21 cellular contexts compared by ENCODE assay signal in the genomic region with DNA sequence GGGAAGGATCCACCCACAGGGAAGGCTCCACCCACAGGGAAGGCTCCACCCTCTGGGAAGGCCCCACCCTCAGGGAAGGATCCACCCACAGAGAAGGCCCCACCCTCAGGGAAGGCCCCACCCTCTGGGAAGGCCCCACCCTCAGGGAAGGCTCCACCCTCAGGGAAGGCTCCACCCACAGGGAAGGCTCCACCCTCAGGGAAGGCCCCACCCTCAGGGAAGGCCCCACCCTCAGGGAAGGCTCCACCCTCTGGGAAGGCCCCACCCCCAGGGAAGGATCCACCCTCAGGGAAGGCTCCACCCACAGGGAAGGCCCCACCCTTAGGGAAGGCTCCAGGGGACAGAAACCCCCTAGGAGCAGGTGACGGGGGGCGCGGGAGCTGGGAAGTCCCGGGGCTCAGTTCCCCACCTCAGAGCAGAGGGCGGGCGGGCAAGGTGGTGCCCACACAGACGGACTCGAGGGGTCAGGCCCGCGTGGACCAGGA. TPM values are rescaled to one million over a fixed set of nuclear protein-coding genes. Genes with fewer than 3 reads are reported as not detected.
DNase-seq lines count a peak whose midpoint lies in the region; ATAC-seq, FAIRE-seq and TF ChIP-seq lines count a peak whose summit lies in the region.
"Had no signal": no experiment of that assay in that cellular context is flagged by ENCODE, and none has a peak within 500 bp of the region (broad histone marks: within the 10 kb centered on the region; RNA-seq: fewer than 3 reads in every experiment).

No MANE protein-coding gene starts in this region.

- no peaks in the 10 kb centered on the region for H3K79me2 ChIP-seq in HepG2 (ENCODE audit: insufficient read depth, low read length)

- TF ChIP-seq RAD21 in HepG2 (CRISPR knock-in tag; IDR thresholded peaks at IDR 0.05), result no peak

- H3K9me3 ChIP-seq in HepG2 (ENCODE audit: low read length), result no peaks in the 10 kb centered on the region
- H3K9me3 ChIP-seq: Caco-2, SJCRH30 had no signal

- TF ChIP-seq EP300 in HepG2 (IDR thresholded peaks at IDR 0.05; ENCODE audit: low read depth in 2 of 2, low read length in 2 of 2) (no peak), HepG2 (CRISPR knock-in tag; IDR thresholded peaks at IDR 0.05; ENCODE audit: borderline replicate concordance) (no peak)

- no peak overlapping the region for H3K4me2 ChIP-seq in HepG2 (ENCODE audit: low read depth, low read length)

- H3K4me1 ChIP-seq in HepG2 (ENCODE audit: insufficient read depth, low read length), result no peaks in the 10 kb centered on the region
- H3K4me1 ChIP-seq: SJCRH30 had no signal

- H3K36me3 ChIP-seq in HepG2 (replicated peaks in 1 of 2; ENCODE audit: control insufficient read depth in 1 of 2, insufficient read depth in 2 of 2, low read length in 2 of 2), result no peaks in the 10 kb centered on the region
- H3K36me3 ChIP-seq: SJCRH30 had no signal

- TF ChIP-seq POLR2A in HepG2 (IDR thresholded peaks at IDR 0.05; ENCODE audit: insufficient read depth in 1 of 2, low read depth in 2 of 2, low read length in 2 of 2), result no peak

- peaks cover 14 to 48% of the 10 kb centered on the region in 2 experiments for H3K27me3 ChIP-seq in HepG2 (ENCODE audit: control insufficient read depth in 1 of 2, insufficient read depth in 2 of 2, low read length in 2 of 2)

- in situ Hi-C loops in SK-MEL-5 (cut with HindIII; ENCODE audit: low pct_unique_long_range_greater_than_20kb, low sequenced_read_pairs) (no loop called here), HepG2 (cut with HindIII; ENCODE audit: extremely low pct_ligation_motif_present, low pct_unique_long_range_greater_than_20kb) (no loop called here)

- H3K4me3 ChIP-seq in HepG2 (replicated peaks in 1 of 3; ENCODE audit: insufficient read depth in 1 of 3, low read depth in 2 of 3, low read length in 3 of 3), result no peak overlapping the region
- H3K4me3 ChIP-seq: SJCRH30 had no signal

- POLR2A ChIA-PET in HEK293T (lab: Yijun Ruan, JAX) (no interaction called here), HepG2 (lab: Yijun Ruan, JAX) (no interaction called here)

- intact Hi-C loops in HepG2 (cut with micrococcal nuclease; ENCODE audit: unreplicated experiment), result no loop called here

- FAIRE-seq in urothelium cell line (lab: Jason Lieb, UNC) (peak; percentile 32), HepG2 (lab: Jason Lieb, UNC) (no peak)
- FAIRE-seq: H54 had no signal

- TF ChIP-seq CTCF in HepG2 (CRISPR knock-in tag; IDR thresholded peaks at IDR 0.05), result no peak

- CTCF ChIA-PET in HEK293T (lab: Yijun Ruan, JAX) (no interaction called here), HepG2 (lab: Yijun Ruan, JAX; ENCODE audit: low intra/inter-chr PET ratio, low total read pairs) (no interaction called here)

- no peak overlapping the region for H2AFZ ChIP-seq in HepG2 (ENCODE audit: low read length)

- no TSS peak for BruUV-seq in HepG2 (replicated peaks; lab: Mats Ljungman, UMichigan)

- DNase-seq in NCI-H345 (lab: John Stamatoyannopoulos, UW), result peak; percentile 26
- no peak for DNase-seq in NCI-H345 treated with DMSO at 0.1 percent for 48 hours (lab: John Stamatoyannopoulos, UW; ENCODE audit: unreplicated experiment)
- DNase-seq in HEK293T (ENCODE audit: extremely low spot score), result peak; percentile 34
- DNase-seq in SK-MEL-5 (ENCODE audit: low read depth, low spot score), result peak; percentile 42
- no peak for DNase-seq in urothelium cell line (ENCODE audit: low spot score)
- no peak for DNase-seq in nucleus accumbens (lab: John Stamatoyannopoulos, UW)
- DNase-seq in HepG2 (ENCODE audit: low spot score), result no peak
- DNase-seq: 8988T, Caco-2, DMS79, GF-D8, KG1, NCI-H1092, NCI-H1694, NCI-H774, T-helper 9 cell had no signal

- 62% methylated on average over 10 of the region's 10 CpGs for whole genome bisulfite sequencing in HepG2 (ENCODE audit: low lambda C conversion rate)

- H3K9ac ChIP-seq in HepG2 (ENCODE audit: insufficient read depth, low read depth, low read length), result no peak overlapping the region

- no peak for ATAC-seq in HepG2
- no peak for ATAC-seq in HG03378 (IDR thresholded peaks at IDR 0.05; ENCODE audit: unreplicated experiment)

- H4K20me1 ChIP-seq in HepG2 (ENCODE audit: insufficient read depth, low read length), result peaks cover 4% of the 10 kb centered on the region; the same call in 1 of the 2 replicates

- no peak overlapping the region for H3K27ac ChIP-seq in HepG2 (ENCODE audit: extremely low read length, insufficient read depth, low read length)
- H3K27ac ChIP-seq: C4-2B, SJCRH30 had no signal

TF ChIP-seq in HEK293T, 16 proteins besides CTCF, POLR2A, EP300 and RAD21:
- TF ChIP-seq FOXM1 (IDR thresholded peaks at IDR 0.05; ENCODE audit: borderline replicate concordance) (no peak), ZNF384 (IDR thresholded peaks at IDR 0.05) (no peak), FOXK2 (IDR thresholded peaks at IDR 0.05) (no peak), TARDBP (IDR thresholded peaks at IDR 0.05) (no peak)
TF ChIP-seq in HEK293T: peak in this region for 0.

TF ChIP-seq in HepG2, 621 proteins besides CTCF, POLR2A, EP300 and RAD21 (continues in another document):
- TF ChIP-seq ZNF841 (CRISPR knock-in tag; IDR thresholded peaks at IDR 0.05; ENCODE audit: borderline replicate concordance), result no peak
- no peak for TF ChIP-seq ZNF501 (CRISPR knock-in tag; IDR thresholded peaks at IDR 0.05)
- no peak for TF ChIP-seq ZNF598 (CRISPR knock-in tag; IDR thresholded peaks at IDR 0.05; ENCODE audit: borderline replicate concordance)
- TF ChIP-seq, protein P1, sequence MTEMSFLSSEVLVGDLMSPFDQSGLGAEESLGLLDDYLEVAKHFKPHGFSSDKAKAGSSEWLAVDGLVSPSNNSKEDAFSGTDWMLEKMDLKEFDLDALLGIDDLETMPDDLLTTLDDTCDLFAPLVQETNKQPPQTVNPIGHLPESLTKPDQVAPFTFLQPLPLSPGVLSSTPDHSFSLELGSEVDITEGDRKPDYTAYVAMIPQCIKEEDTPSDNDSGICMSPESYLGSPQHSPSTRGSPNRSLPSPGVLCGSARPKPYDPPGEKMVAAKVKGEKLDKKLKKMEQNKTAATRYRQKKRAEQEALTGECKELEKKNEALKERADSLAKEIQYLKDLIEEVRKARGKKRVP (CRISPR knock-in tag; IDR thresholded peaks at IDR 0.05), result no peak
- TF ChIP-seq ZSCAN29 (CRISPR knock-in tag; conservative IDR thresholded peaks at IDR 0.05), result no peak
- TF ChIP-seq, protein P2, sequence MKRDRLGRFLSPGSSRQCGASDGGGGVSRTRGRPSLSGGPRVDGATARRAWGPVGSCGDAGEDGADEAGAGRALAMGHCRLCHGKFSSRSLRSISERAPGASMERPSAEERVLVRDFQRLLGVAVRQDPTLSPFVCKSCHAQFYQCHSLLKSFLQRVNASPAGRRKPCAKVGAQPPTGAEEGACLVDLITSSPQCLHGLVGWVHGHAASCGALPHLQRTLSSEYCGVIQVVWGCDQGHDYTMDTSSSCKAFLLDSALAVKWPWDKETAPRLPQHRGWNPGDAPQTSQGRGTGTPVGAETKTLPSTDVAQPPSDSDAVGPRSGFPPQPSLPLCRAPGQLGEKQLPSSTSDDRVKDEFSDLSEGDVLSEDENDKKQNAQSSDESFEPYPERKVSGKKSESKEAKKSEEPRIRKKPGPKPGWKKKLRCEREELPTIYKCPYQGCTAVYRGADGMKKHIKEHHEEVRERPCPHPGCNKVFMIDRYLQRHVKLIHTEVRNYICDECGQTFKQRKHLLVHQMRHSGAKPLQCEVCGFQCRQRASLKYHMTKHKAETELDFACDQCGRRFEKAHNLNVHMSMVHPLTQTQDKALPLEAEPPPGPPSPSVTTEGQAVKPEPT (CRISPR knock-in tag; IDR thresholded peaks at IDR 0.05; ENCODE audit: low read depth), result no peak
- TF ChIP-seq TMF1 (CRISPR knock-in tag; IDR thresholded peaks at IDR 0.05; ENCODE audit: low read depth), result no peak
- TF ChIP-seq, protein P3, sequence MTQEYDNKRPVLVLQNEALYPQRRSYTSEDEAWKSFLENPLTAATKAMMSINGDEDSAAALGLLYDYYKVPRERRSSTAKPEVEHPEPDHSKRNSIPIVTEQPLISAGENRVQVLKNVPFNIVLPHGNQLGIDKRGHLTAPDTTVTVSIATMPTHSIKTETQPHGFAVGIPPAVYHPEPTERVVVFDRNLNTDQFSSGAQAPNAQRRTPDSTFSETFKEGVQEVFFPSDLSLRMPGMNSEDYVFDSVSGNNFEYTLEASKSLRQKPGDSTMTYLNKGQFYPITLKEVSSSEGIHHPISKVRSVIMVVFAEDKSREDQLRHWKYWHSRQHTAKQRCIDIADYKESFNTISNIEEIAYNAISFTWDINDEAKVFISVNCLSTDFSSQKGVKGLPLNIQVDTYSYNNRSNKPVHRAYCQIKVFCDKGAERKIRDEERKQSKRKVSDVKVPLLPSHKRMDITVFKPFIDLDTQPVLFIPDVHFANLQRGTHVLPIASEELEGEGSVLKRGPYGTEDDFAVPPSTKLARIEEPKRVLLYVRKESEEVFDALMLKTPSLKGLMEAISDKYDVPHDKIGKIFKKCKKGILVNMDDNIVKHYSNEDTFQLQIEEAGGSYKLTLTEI (CRISPR knock-in tag; conservative IDR thresholded peaks at IDR 0.05), result no peak
- no peak for TF ChIP-seq ZNF496 (CRISPR knock-in tag; IDR thresholded peaks at IDR 0.05; ENCODE audit: insufficient replicate concordance)

RNA-seq across cellular contexts. Expression of a gene that starts 39.8 kb away (rescaled TPM):
- total RNA-seq in SK-MEL-5 (2014; rRNA removed; shearing (Covaris generic)), result 4.3 and 6.2 TPM in 2 replicates
- polyA plus RNA-seq in SK-MEL-5 (2015; cell fraction: cytosol; rRNA removed), result 7.0 and 10.3 TPM in 2 replicates
- 4.9 and 13.5 TPM in 2 replicates for polyA plus RNA-seq in SK-MEL-5 (2015; cell fraction: nucleus; rRNA removed)
- not detected in 2 replicates for total RNA-seq in HepG2 (2016; rRNA removed; fragmentation: Illumina TruSeq; extraction: Trizol)
- not detected in 2 replicates for total RNA-seq in HepG2 (2016; cell fraction: cytosol; rRNA removed; fragmentation: Illumina TruSeq; extraction: Trizol; ENCODE audit: low read depth)
- total RNA-seq in HepG2 (2016; cell fraction: insoluble cytoplasmic fraction; rRNA removed; fragmentation: Illumina TruSeq; extraction: Trizol), result not detected in 2 replicates
- total RNA-seq in HepG2 (2016; cell fraction: membrane; rRNA removed; fragmentation: Illumina TruSeq; extraction: Trizol), result not detected in 2 replicates
- total RNA-seq in HepG2 (2016; cell fraction: nucleus; rRNA removed; fragmentation: Illumina TruSeq; extraction: Trizol), result not detected in 2 replicates
- polyA plus RNA-seq in HepG2 (2011; rRNA removed), result not detected in 2 replicates
- not detected in 2 replicates for polyA plus RNA-seq in HepG2 (2011; cell fraction: cytosol; rRNA removed)
- polyA plus RNA-seq in HepG2 (2011; cell fraction: nucleus; rRNA removed), result 0.03 and 0.10 TPM in 2 replicates
- polyA plus RNA-seq in HepG2 (2012), result not detected in 2 replicates
- polyA plus RNA-seq in HepG2 (2016; cell fraction: cytosol; fragmentation: Illumina TruSeq; extraction: Trizol; ENCODE audit: low read depth), result not detected in 2 replicates
- not detected in 2 replicates for polyA plus RNA-seq in HepG2 (2016; cell fraction: insoluble cytoplasmic fraction; fragmentation: Illumina TruSeq; extraction: Trizol; ENCODE audit: low read depth)
- polyA plus RNA-seq in HepG2 (2016; cell fraction: membrane; fragmentation: Illumina TruSeq; extraction: Trizol; ENCODE audit: low read depth), result not detected in 2 replicates
- not detected in 2 replicates for polyA plus RNA-seq in HepG2 (2016; cell fraction: nucleus; fragmentation: Illumina TruSeq; extraction: Trizol; ENCODE audit: insufficient read depth, low read depth)
- polyA minus RNA-seq in HepG2 (2011; rRNA and poly(A)+ RNA removed; ENCODE audit: low replicate concordance), result 0.02 and 1.2 TPM in 2 replicates
- polyA minus RNA-seq in HepG2 (2011; cell fraction: cytosol; rRNA and poly(A)+ RNA removed), result not detected in 2 replicates
- not detected in 2 replicates for polyA minus RNA-seq in HepG2 (2011; cell fraction: nucleus; rRNA and poly(A)+ RNA removed)
- total RNA-seq: M059J, SJCRH30 had no signal

Comparison
In these comparisons a context has a peak if more than half of its experiments do, and no peak if none do; other contexts are left out.
1. DNase-seq: peak in NCI-H345 (single experiment), HEK293T (single experiment) and SK-MEL-5 (single experiment); none in NCI-H345 treated with DMSO at 0.1 percent for 48 hours (single experiment), urothelium cell line (single experiment), nucleus accumbens (0 of 56) and HepG2 (single experiment).